In genomic region chr9:37632479-37632878, GRCh38 we compare ENCODE assay signal across 3 cellular contexts.
TF ChIP-seq lines count a peak whose summit lies in the region.

No MANE protein-coding gene starts in this region.

TF ChIP-seq in GM23338, 12 proteins besides CTCF, POLR2A, EP300 and RAD21:
- no peak for TF ChIP-seq ZNF331 (CRISPR knock-in tag; IDR thresholded peaks at IDR 0.05; ENCODE audit: low read depth)

TF ChIP-seq in Ishikawa, 13 proteins besides CTCF, POLR2A, EP300 and RAD21:
- TF ChIP-seq TCF12 (IDR thresholded peaks at IDR 0.05; ENCODE audit: low read depth): no peak
- TF ChIP-seq USF1 (IDR thresholded peaks at IDR 0.05): peak; percentile 58

TF ChIP-seq in H1, 55 proteins besides CTCF, POLR2A, EP300 and RAD21:
- no peak for TF ChIP-seq TAF1 (IDR thresholded peaks at IDR 0.05; ENCODE audit: low read depth, low read length)
- peak; percentile 73 for TF ChIP-seq USF2 (IDR thresholded peaks at IDR 0.05; ENCODE audit: low read length)
- TF ChIP-seq BCL11A (IDR thresholded peaks at IDR 0.05; ENCODE audit: low read depth in 2 of 2, low read length in 2 of 2): no peak
